In the genomic region with DNA sequence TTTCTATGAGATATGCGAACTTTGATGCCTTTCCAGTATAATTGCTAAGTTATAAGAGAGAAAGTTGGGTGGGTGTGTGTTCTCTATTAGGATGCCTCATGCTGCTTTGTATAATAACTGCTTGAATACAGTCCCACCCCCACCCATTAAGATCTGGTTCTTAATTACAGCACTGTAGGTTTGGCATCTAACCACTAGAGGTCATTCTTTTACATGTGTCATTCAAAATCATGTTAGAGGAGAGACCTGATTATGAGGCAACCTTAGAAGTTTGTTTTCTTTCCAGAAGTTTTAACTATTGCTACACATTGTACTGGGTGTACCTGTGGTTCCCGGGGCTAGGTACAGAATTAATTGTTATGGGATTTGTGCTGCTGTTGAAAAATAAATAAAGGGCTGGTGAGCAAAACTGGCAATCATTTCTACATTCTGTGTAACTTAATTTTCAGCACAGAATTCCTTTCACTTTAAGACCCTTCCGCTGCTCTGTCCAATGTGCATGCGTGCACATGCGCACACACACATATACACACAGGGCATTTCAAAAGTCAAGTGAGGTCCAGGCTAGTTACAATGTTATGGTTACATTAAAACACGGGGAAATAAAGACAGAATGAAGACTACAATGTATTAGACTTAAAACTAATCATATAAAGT, we compare ENCODE assay signal across 8 cellular contexts.
DNase-seq lines count a peak whose midpoint lies in the region; ATAC-seq and TF ChIP-seq lines count a peak whose summit lies in the region.

No MANE protein-coding gene starts in this region.

- TF ChIP-seq CTCF in BE2C (IDR thresholded peaks at IDR 0.05; ENCODE audit: low read depth, low read length): peak; percentile 50
- TF ChIP-seq CTCF in LNCaP clone FGC (IDR thresholded peaks at IDR 0.05; ENCODE audit: control insufficient read depth, extremely low read depth, insufficient read depth): peak; percentile 77
- no peak for TF ChIP-seq CTCF in brain microvascular endothelial cell (IDR thresholded peaks at IDR 0.05; ENCODE audit: low read depth, low read length, missing control alignments)
- peak; percentile 39 for TF ChIP-seq CTCF in lower lobe of right lung (IDR thresholded peaks at IDR 0.05)
- TF ChIP-seq CTCF in uterus (IDR thresholded peaks at IDR 0.05): peak in 1 of 4 experiments; percentile 12

- ATAC-seq in GM19035 (IDR thresholded peaks at IDR 0.05; ENCODE audit: unreplicated experiment): peak; percentile 81
- ATAC-seq in lower lobe of right lung: peak; percentile 87 to 88
- ATAC-seq in GM21515 (IDR thresholded peaks at IDR 0.05; ENCODE audit: unreplicated experiment): no peak

- intact Hi-C loops in lower lobe of right lung (cut with DNase I): no loop called here
- intact Hi-C loops in uterus (cut with DNase I; ENCODE audit: low total_unique reads): no loop called here

- no peak for TF ChIP-seq POLR2A in uterus (IDR thresholded peaks at IDR 0.05)

- DNase-seq in BE2C: no peak
- DNase-seq in LNCaP clone FGC (ENCODE audit: low read depth): peak; percentile 52
- peak; percentile 0 for DNase-seq in brain microvascular endothelial cell
- no peak for DNase-seq in lower lobe of right lung
- no peak for DNase-seq in activated T-cell treated with anti-CD3 and anti-CD28 coated beads, Interleukin-2, amount 50 U/mL, for 48 hours
- DNase-seq in uterus: no peak

- no peaks in the 10 kb centered on the region for H3K9me3 ChIP-seq in BE2C
- no peaks in the 10 kb centered on the region for H3K9me3 ChIP-seq in lower lobe of right lung
- no peaks in the 10 kb centered on the region for H3K9me3 ChIP-seq in uterus

- no peak overlapping the region for H3K4me3 ChIP-seq in BE2C (ENCODE audit: low read depth, low read length)
- H3K4me3 ChIP-seq in LNCaP clone FGC (ENCODE audit: low read depth, low read length): no peak overlapping the region
- H3K4me3 ChIP-seq in brain microvascular endothelial cell (ENCODE audit: low read depth, low read length): no peak overlapping the region
- no peak overlapping the region for H3K4me3 ChIP-seq in lower lobe of right lung
- H3K4me3 ChIP-seq in uterus: no peak overlapping the region

- in situ Hi-C loops in brain microvascular endothelial cell (cut with HindIII; ENCODE audit: low pct_ligation_motif_present, low sequenced_read_pairs): no loop called here

- H3K4me1 ChIP-seq in BE2C (no peaks in the 10 kb centered on the region), lower lobe of right lung (no peaks in the 10 kb centered on the region), uterus (no peaks in the 10 kb centered on the region)

- H3K27me3 ChIP-seq in BE2C (no peaks in the 10 kb centered on the region), brain microvascular endothelial cell (replicated peaks) (no peaks in the 10 kb centered on the region), lower lobe of right lung (ENCODE audit: low read depth) (no peaks in the 10 kb centered on the region), uterus (no peaks in the 10 kb centered on the region)

- no peaks in the 10 kb centered on the region for H3K36me3 ChIP-seq in BE2C
- H3K36me3 ChIP-seq in brain microvascular endothelial cell (replicated peaks): no peaks in the 10 kb centered on the region
- H3K36me3 ChIP-seq in lower lobe of right lung: no peaks in the 10 kb centered on the region
- no peaks in the 10 kb centered on the region for H3K36me3 ChIP-seq in uterus

- H3K27ac ChIP-seq in brain microvascular endothelial cell: no peak overlapping the region
- H3K27ac ChIP-seq in lower lobe of right lung: no peak overlapping the region
- no peak overlapping the region for H3K27ac ChIP-seq in uterus

Comparison
In these comparisons a context has a peak if more than half of its experiments do, and no peak if none do; other contexts are left out.
1. DNase-seq: peak in LNCaP clone FGC (single experiment) and brain microvascular endothelial cell (single experiment); none in BE2C (single experiment), lower lobe of right lung (single experiment), activated T-cell treated with anti-CD3 and anti-CD28 coated beads, Interleukin-2, amount 50 U/mL, for 48 hours (0 of 2) and uterus (0 of 2).